Comparison of ENCODE assay signal across 8 cellular contexts in the genomic region with DNA sequence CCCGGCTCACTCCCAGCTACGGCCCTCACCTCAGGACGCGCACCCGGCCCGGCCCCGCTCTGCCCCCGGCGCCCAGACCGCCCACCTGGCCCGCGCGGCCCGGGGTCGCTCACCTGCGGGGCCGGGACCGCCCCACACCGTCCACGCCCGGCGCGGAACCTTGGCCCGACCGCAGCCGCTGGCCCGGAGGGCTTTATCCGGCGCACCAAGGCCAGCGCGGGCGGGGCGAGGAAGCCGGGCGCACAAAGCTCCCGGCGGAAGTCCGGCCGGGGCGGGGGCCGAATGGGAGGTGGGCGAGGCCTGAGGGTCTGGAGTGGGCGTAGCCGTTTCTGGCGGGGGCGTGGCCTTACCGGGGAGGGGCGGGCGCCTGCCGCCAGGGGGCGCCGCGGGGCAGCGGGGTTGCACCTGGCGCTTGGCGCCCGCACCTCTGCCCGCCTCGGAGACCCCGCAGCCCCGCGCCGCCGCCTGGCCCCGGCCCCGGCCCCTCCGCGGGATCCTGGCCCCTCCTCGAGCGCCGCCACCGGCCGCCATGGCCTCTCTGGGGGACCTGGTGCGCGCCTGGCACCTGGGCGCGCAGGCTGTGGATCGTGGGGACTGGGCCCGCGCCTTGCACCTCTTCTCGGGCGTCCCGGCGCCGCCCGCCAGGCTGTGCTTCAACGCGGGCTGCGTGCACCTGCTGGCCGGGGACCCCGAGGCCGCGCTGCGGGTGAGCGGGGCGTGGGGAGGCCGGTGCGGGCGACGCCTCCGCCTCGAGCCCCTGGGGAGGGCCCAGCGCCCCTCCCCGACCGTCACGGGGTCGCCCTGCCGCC. TPM values are rescaled to one million over a fixed set of nuclear protein-coding genes. Genes with fewer than 3 reads are reported as not detected.
DNase-seq lines count a peak whose midpoint lies in the region; FAIRE-seq and TF ChIP-seq lines count a peak whose summit lies in the region.

A gene with protein sequence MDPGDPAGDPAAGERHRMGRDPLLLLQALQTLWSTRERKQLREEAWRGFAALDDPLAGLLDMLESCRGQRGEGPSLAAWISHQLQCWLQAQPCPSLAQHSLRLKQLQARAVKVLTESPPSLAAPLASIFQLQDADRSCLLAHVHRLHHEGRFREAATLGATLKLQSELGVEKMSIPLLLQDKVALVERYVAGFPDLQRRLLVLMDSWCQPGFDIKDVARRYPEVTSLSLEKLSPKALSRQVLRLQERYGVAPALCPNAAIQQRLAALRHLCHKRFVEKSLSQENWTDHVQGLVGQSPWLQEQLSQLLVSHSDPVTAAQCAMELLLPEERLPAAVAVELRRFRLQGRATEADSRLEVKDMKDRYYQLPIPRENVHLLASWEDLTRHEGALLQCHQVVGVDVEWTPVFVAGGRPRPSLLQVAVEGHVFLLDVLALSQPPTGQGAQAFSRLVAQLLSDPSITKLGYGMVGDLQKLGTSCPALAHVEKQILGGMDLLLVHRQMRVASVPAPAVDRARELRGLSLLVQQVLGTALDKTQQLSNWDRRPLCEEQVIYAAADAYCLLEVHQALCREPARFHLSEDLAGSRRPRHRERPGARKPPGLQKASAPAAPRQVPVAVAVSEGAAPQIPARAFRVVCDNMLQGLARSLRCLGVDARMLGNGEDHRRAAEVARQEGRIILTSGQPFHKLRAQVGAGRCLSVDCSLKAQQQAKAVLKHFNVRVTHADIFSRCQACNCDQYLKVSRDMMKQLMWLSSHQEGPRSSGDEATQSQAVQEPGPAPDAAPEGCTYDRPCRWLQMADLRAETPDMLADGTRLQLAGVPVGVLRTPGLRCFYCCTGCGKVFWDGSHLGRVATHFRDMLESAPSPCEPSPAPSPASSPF (minus strand): TSS at position 162 of the 809 bp plus-strand sequence. CDS start 27,805 bp downstream, outside the sequence.
A gene with protein sequence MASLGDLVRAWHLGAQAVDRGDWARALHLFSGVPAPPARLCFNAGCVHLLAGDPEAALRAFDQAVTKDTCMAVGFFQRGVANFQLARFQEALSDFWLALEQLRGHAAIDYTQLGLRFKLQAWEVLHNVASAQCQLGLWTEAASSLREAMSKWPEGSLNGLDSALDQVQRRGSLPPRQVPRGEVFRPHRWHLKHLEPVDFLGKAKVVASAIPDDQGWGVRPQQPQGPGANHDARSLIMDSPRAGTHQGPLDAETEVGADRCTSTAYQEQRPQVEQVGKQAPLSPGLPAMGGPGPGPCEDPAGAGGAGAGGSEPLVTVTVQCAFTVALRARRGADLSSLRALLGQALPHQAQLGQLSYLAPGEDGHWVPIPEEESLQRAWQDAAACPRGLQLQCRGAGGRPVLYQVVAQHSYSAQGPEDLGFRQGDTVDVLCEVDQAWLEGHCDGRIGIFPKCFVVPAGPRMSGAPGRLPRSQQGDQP (plus strand): TSS at position 393 of the 809 bp plus-strand sequence. CDS start 137 bp downstream, at position 530.

- TF ChIP-seq POLR2A in endothelial cell of umbilical vein (IDR thresholded peaks at IDR 0.05; ENCODE audit: low read depth, low read length), result no peak

- CTCF ChIA-PET in endothelial cell of umbilical vein (lab: Charles Lee), result interaction anchor here (0.6 to 2.5 kb wide), 34 partner anchors 10 to 1697 kb away, joined by 3 to 31 read pairs (median 6); a partner anchor contains a TSS

- peak within 1 kb of the TSS; percentile 75 for H3K9ac ChIP-seq in endothelial cell of umbilical vein (replicated peaks; ENCODE audit: extremely low read depth, insufficient read depth, low read length)

- H3K9me1 ChIP-seq in endothelial cell of umbilical vein (replicated peaks; ENCODE audit: control insufficient read depth, extremely low read depth, insufficient read depth, low read length), result no peaks in the 10 kb centered on the region

- DNase-seq in COR-L47 (lab: John Stamatoyannopoulos, UW) (peak; percentile 96), GM20000 (ENCODE audit: low spot score) (peak; percentile 100), HS-5 (ENCODE audit: low read depth) (peak; percentile 49), NOMO-1 treated with dmso at 0.1 percent for 144 hours (lab: John Stamatoyannopoulos, UW; ENCODE audit: unreplicated experiment) (peak; percentile 91), endothelial cell of umbilical vein (ENCODE audit: low read depth, low spot score) (peak; percentile 80), middle frontal gyrus (ENCODE audit: extremely low spot score, low spot score) (peak; percentile 87)
- DNase-seq in activated CD8-positive, alpha-beta memory T cell treated with anti-CD3 and anti-CD28 coated beads, Interleukin-2, amount 50 U/mL, for 24 hours (ENCODE audit: extremely low read depth), result peak; percentile 85
- peak; percentile 90 for DNase-seq in stimulated activated CD8-positive, alpha-beta memory T cell treated with anti-CD3 and anti-CD28 coated beads, Interleukin-15, amount 100 ng/mL, for 48 hours (ENCODE audit: low read depth in 2 of 2)

- no peaks in the 10 kb centered on the region for H3K9me3 ChIP-seq in endothelial cell of umbilical vein (replicated peaks; ENCODE audit: control insufficient read depth, insufficient read depth, low read length)

- H3K4me1 ChIP-seq in endothelial cell of umbilical vein (ENCODE audit: control insufficient read depth, extremely low read depth, insufficient read depth, low read length), result peaks cover 14% of the 10 kb centered on the region

- peaks cover 33% of the 10 kb centered on the region for H3K79me2 ChIP-seq in endothelial cell of umbilical vein (ENCODE audit: control insufficient read depth, insufficient read depth, low read length)

- POLR2A ChIA-PET in endothelial cell of umbilical vein (lab: Charles Lee), result interaction anchor here (1.6 kb wide), 1 partner anchor 121 kb away, joined by 5 read pairs; a partner anchor contains a TSS

- FAIRE-seq in endothelial cell of umbilical vein (lab: Jason Lieb, UNC), result no peak

- no peaks in the 10 kb centered on the region for H4K20me1 ChIP-seq in endothelial cell of umbilical vein (replicated peaks; ENCODE audit: control insufficient read depth, extremely low read depth, insufficient read depth, low read length)

- peak within 1 kb of the TSS; percentile 85 for H2AFZ ChIP-seq in endothelial cell of umbilical vein (ENCODE audit: low read depth, low read length)

- H3K4me2 ChIP-seq in endothelial cell of umbilical vein (ENCODE audit: insufficient read depth, low read length), result peak within 1 kb of the TSS; percentile 96

- TF ChIP-seq CTCF in GM20000 (IDR thresholded peaks at IDR 0.05; ENCODE audit: extremely low read depth, missing control alignments) (peak; percentile 43), endothelial cell of umbilical vein (IDR thresholded peaks at IDR 0.05; ENCODE audit: extremely low read depth in 1 of 2, insufficient read depth in 1 of 2, low read depth in 1 of 2, low read length in 2 of 2) (peak; percentile 77)

- BruUV-seq in endothelial cell of umbilical vein (replicated peaks; lab: Mats Ljungman, UMichigan), result no TSS peak

- H3K36me3 ChIP-seq in endothelial cell of umbilical vein (ENCODE audit: control insufficient read depth in 2 of 2, extremely low read depth in 1 of 2, insufficient read depth in 2 of 2, low read length in 2 of 2), result no peaks in the 10 kb centered on the region

- intact Hi-C loops in endothelial cell of umbilical vein (cut with micrococcal nuclease), result loop anchor here (1.0 to 10.0 kb wide), 2 partner anchors 22 to 102 kb away; no protein-coding TSS in a partner anchor

- H3K27ac ChIP-seq in endothelial cell of umbilical vein (ENCODE audit: insufficient read depth, low read depth, low read length), result peak within 1 kb of the TSS; percentile 46

- no peaks in the 10 kb centered on the region for H3K27me3 ChIP-seq in endothelial cell of umbilical vein (ENCODE audit: control insufficient read depth in 2 of 2, insufficient read depth in 2 of 2, low read length in 2 of 2)

- dilution Hi-C loops in endothelial cell of umbilical vein (cut with MboI; ENCODE audit: extremely low pct_ligation_motif_present, low sequenced_read_pairs), result no loop called here

- H3K4me3 ChIP-seq in endothelial cell of umbilical vein (replicated peaks in 1 of 3; ENCODE audit: insufficient read depth in 1 of 3, low read depth in 1 of 3, low read length in 3 of 3), result peak within 1 kb of the TSS; percentile 61 to 93 (median 92)

TF ChIP-seq in endothelial cell of umbilical vein, 7 proteins besides CTCF, POLR2A, EP300 and RAD21:
- no peak for TF ChIP-seq EZH2 (IDR thresholded peaks at IDR 0.05; ENCODE audit: borderline replicate concordance, low read depth, low read length, severe bottlenecking)
- TF ChIP-seq MYC (IDR thresholded peaks at IDR 0.05; ENCODE audit: low read depth, low read length), result no peak
- TF ChIP-seq POLR2AphosphoS5 (IDR thresholded peaks at IDR 0.05; ENCODE audit: insufficient read depth, low read depth, low read length), result peak; percentile 79

RNA-seq across cellular contexts. Expression of the first gene that starts in this region (rescaled TPM):
- 26.6 and 30.3 TPM in 2 replicates for total RNA-seq in endothelial cell of umbilical vein
- 17.7 and 24.7 TPM in 2 replicates for polyA plus RNA-seq in endothelial cell of umbilical vein
- polyA plus RNA-seq in endothelial cell of umbilical vein (2011; cell fraction: cytosol; rRNA removed), result 7.6 and 11.8 TPM in 2 replicates
- 34.8 and 44.7 TPM in 2 replicates for polyA plus RNA-seq in endothelial cell of umbilical vein (2011; cell fraction: nucleus; rRNA removed)
- 12.4 and 21.6 TPM in 2 replicates for polyA plus RNA-seq in endothelial cell of umbilical vein (2012)
- 11.0 and 15.0 TPM in 2 replicates for polyA minus RNA-seq in endothelial cell of umbilical vein
- 4.9 TPM for polyA minus RNA-seq in endothelial cell of umbilical vein (2011; cell fraction: cytosol; rRNA and poly(A)+ RNA removed)
- 13.0 and 26.5 TPM in 2 replicates for polyA minus RNA-seq in endothelial cell of umbilical vein (2011; cell fraction: nucleus; rRNA and poly(A)+ RNA removed)

RNA-seq across cellular contexts. Expression of the second gene that starts in this region (rescaled TPM):
- total RNA-seq in endothelial cell of umbilical vein, result 0.91 and 1.3 TPM in 2 replicates
- 0.40 and 0.51 TPM in 2 replicates for polyA plus RNA-seq in endothelial cell of umbilical vein
- 0.20 TPM in 1 of 2 replicates, not detected in the other for polyA plus RNA-seq in endothelial cell of umbilical vein (2011; cell fraction: cytosol; rRNA removed)
- 1.6 and 1.7 TPM in 2 replicates for polyA plus RNA-seq in endothelial cell of umbilical vein (2011; cell fraction: nucleus; rRNA removed)
- 0.13 and 0.52 TPM in 2 replicates for polyA plus RNA-seq in endothelial cell of umbilical vein (2012)
- polyA minus RNA-seq in endothelial cell of umbilical vein, result 0.13 and 0.19 TPM in 2 replicates
- polyA minus RNA-seq in endothelial cell of umbilical vein (2011; cell fraction: cytosol; rRNA and poly(A)+ RNA removed), result 1.8 TPM
- polyA minus RNA-seq in endothelial cell of umbilical vein (2011; cell fraction: nucleus; rRNA and poly(A)+ RNA removed), result 0.67 TPM in 1 of 2 replicates, not detected in the other

Comparison
In these comparisons a context has a peak if more than half of its experiments do, and no peak if none do; other contexts are left out.
1. Peak in every context shown above with its lines: DNase-seq, H3K4me3 ChIP-seq and H3K27ac ChIP-seq.
2. DNase-seq: peak in every context shown above with its lines; median percentile 100 in GM20000; 96 in COR-L47; 91 in NOMO-1 treated with dmso at 0.1 percent for 144 hours; 90 in stimulated activated CD8-positive, alpha-beta memory T cell treated with anti-CD3 and anti-CD28 coated beads, Interleukin-15, amount 100 ng/mL, for 48 hours; 87 in middle frontal gyrus; 85 in activated CD8-positive, alpha-beta memory T cell treated with anti-CD3 and anti-CD28 coated beads, Interleukin-2, amount 50 U/mL, for 24 hours; 80 in endothelial cell of umbilical vein; 49 in HS-5.